Comparison of ENCODE assay signal across 2 cellular contexts in genomic region chr3:43281020-43281419, GRCh38.
A peak's percentile ranks its signal among the peaks of the same experiment; 100 is the strongest.
TF ChIP-seq lines count a peak whose summit lies in the region.

No MANE protein-coding gene starts in this region.

TF ChIP-seq in HepG2, 621 proteins besides CTCF, POLR2A, EP300 and RAD21:
- TF ChIP-seq CBX2 (IDR thresholded peaks at IDR 0.05; ENCODE audit: low read depth, low read length) (peak; percentile 57), CBX2 (CRISPR knock-in tag; IDR thresholded peaks at IDR 0.05; ENCODE audit: low read depth) (no peak), ZSCAN30 (CRISPR knock-in tag; IDR thresholded peaks at IDR 0.05) (no peak)

TF ChIP-seq in K562, 482 proteins besides CTCF, POLR2A, EP300 and RAD21:
- peak; percentile 84 for TF ChIP-seq CBX8 (IDR thresholded peaks at IDR 0.05; ENCODE audit: borderline replicate concordance, extremely low read depth, low read depth, low read length, poor library complexity, severe bottlenecking)
- no peak for TF ChIP-seq MXI1 (IDR thresholded peaks at IDR 0.05; ENCODE audit: low read depth, low read length)
- peak; percentile 54 for TF ChIP-seq CBX2 (IDR thresholded peaks at IDR 0.05; ENCODE audit: insufficient read depth, low read length, poor library complexity, severe bottlenecking)
- no peak for TF ChIP-seq SAFB (IDR thresholded peaks at IDR 0.05; ENCODE audit: borderline replicate concordance, low read depth, low read length)
- TF ChIP-seq BMI1 (IDR thresholded peaks at IDR 0.05; ENCODE audit: low read length): 0 out of 2 replicates have a peak, but pooled peaks have one; percentile 18
